ENCODE assay signal across 1 cellular context in genomic region chr12:108811411-108812185, GRCh38.
TF ChIP-seq lines count a peak whose summit lies in the region.

No MANE protein-coding gene starts in this region.

TF ChIP-seq in IMR-90, 13 proteins besides CTCF, POLR2A, EP300 and RAD21:
- TF ChIP-seq MAFK (IDR thresholded peaks at IDR 0.05; ENCODE audit: low read depth, low read length) = no peak
TF ChIP-seq in IMR-90: peak in this region for 0.
